In genomic region chr21:36502365-36502764, GRCh38 we compare ENCODE assay signal across 29 cellular contexts. TPM values are rescaled to one million over a fixed set of nuclear protein-coding genes. Genes with fewer than 3 reads are reported as not detected.
"Had no signal": no experiment of that assay in that cellular context is flagged by ENCODE, and none has a peak within 500 bp of the region (broad histone marks: within the 10 kb centered on the region; RNA-seq: fewer than 3 reads in every experiment).

No MANE protein-coding gene starts in this region.

- H3K36me3 ChIP-seq: stomach, suprapubic skin, thoracic aorta, thyroid gland, tibial artery, tibial nerve, transverse colon, upper lobe of left lung, upper lobe of right lung, uterus, vagina had no signal

- H3K27me3 ChIP-seq: stomach, suprapubic skin, testis, thyroid gland, tibial artery, upper lobe of left lung, upper lobe of right lung, uterus, vagina had no signal

- DNase-seq: stimulated activated CD4-positive, alpha-beta T cell treated with anti-CD3 and anti-CD28 coated beads, Interleukin-2, amount 100 ng/mL, for 48 hours; stimulated activated CD4-positive, alpha-beta T cell treated with anti-CD3 and anti-CD28 coated beads, Interleukin-4, amount 100 ng/mL, for 1 hour; stimulated activated CD4-positive, alpha-beta T cell treated with anti-CD3 and anti-CD28 coated beads, Interleukin-4, amount 100 ng/mL, for 24 hours; stimulated activated CD4-positive, alpha-beta T cell treated with anti-CD3 and anti-CD28 coated beads, Interleukin-4, amount 100 ng/mL, for 4 hours; stimulated activated CD8-positive, alpha-beta memory T cell treated with anti-CD3 and anti-CD28 coated beads, Interleukin-4, amount 100 ng/mL, for 48 hours; stimulated activated naive B cell treated with anti-CD40 and anti-IgM and Interleukin-4, amounts not matched to agents 10 μg/mL and 1 μg/mL and 100 μg/mL, for 72 hours; stimulated activated naive CD4-positive, alpha-beta T cell; stimulated activated naive CD4-positive, alpha-beta T cell treated with Interleukin-2 at 50 U/mL for 16 hours; stimulated activated naive CD8-positive, alpha-beta T cell treated with anti-CD3 and anti-CD28 coated beads, Interleukin-15, amount 100 ng/mL, for 72 hours; stimulated activated naive CD8-positive, alpha-beta T cell treated with anti-CD3 and anti-CD28 coated beads, Interleukin-15, Interleukin-2, amounts not matched to agents 100 U/mL and 50 U/mL, for 24 hours; stomach; substantia nigra; testis; thyroid gland; tibial artery; transverse colon; trophoblast cell; upper lobe of left lung; upper lobe of right lung; uterus had no signal

- H3K4me3 ChIP-seq: stomach, suprapubic skin, testis, thoracic aorta, thyroid gland, tibial artery, tibial nerve, transverse colon, upper lobe of left lung, upper lobe of right lung, uterus, vagina had no signal

- H3K27ac ChIP-seq: stomach, suprapubic skin, testis, thyroid gland, tibial nerve, transverse colon, upper lobe of left lung, upper lobe of right lung, uterus, vagina had no signal

- H3K9me3 ChIP-seq: stomach, suprapubic skin, testis, thoracic aorta, thyroid gland, tibial artery, tibial nerve, transverse colon, upper lobe of left lung, upper lobe of right lung, uterus, vagina had no signal

- H3K4me1 ChIP-seq: testis, thyroid gland, uterus had no signal

- ATAC-seq: stimulated activated effector memory CD8-positive, alpha-beta T cell treated with anti-CD3 and anti-CD28 coated beads, Interleukin-12 subunit alpha, Interleukin-12 subunit beta, amount 100 ng/mL, for 72 hours; stimulated activated memory B cell treated with anti-CD40 and anti-IgM and Interleukin-4, amounts not matched to agents 10 μg/mL and 1 μg/mL and 100 μg/mL, for 72 hours; stimulated activated naive B cell treated with anti-CD40 and anti-IgM and Interleukin-4, amounts not matched to agents 10 μg/mL and 1 μg/mL and 100 μg/mL, for 72 hours; stimulated activated naive CD8-positive, alpha-beta T cell treated with anti-CD3 and anti-CD28 coated beads, Interleukin-15, amount 100 ng/mL, for 72 hours; stimulated activated naive CD8-positive, alpha-beta T cell treated with anti-CD3 and anti-CD28 coated beads, Interleukin-15, Interleukin-2, amounts not matched to agents 100 U/mL and 50 U/mL, for 24 hours; upper lobe of right lung had no signal

RNA-seq across cellular contexts. Expression of gene CLDN14, which starts 22.4 kb away (rescaled TPM):
- total RNA-seq: stomach, subcutaneous adipose tissue, temporal lobe, thoracic aorta, thyroid gland, transverse colon, upper lobe of right lung, ureter, uterus, vagina had no signal
